Comparison of ENCODE assay signal across 9 cellular contexts in genomic region chr22:49052023-49052538, GRCh38.
A peak's percentile ranks its signal among the peaks of the same experiment; 100 is the strongest.
DNase-seq lines count a peak whose midpoint lies in the region; ATAC-seq and TF ChIP-seq lines count a peak whose summit lies in the region.
"Had no signal": no experiment of that assay in that cellular context is flagged by ENCODE, and none has a peak within 500 bp of the region (broad histone marks: within the 10 kb centered on the region; RNA-seq: fewer than 3 reads in every experiment).

No MANE protein-coding gene starts in this region.

- no peak overlapping the region for H3K27ac Mint-ChIP-seq in HFFc6

- DNase-seq in activated T-cell treated with anti-CD3 and anti-CD28 coated beads for 24 hours (ENCODE audit: low read depth) (peak; percentile 11), left ventricle myocardium inferior (no peak), NOMO-1 treated with dmso at 0.1 percent for 144 hours (lab: John Stamatoyannopoulos, UW; ENCODE audit: unreplicated experiment) (no peak), HFFc6 (no peak)
- peak; percentile 4 for DNase-seq in stimulated activated CD4-positive, alpha-beta T cell treated with anti-CD3 and anti-CD28 coated beads, Interleukin-2, amount 100 ng/mL, for 4 hours (ENCODE audit: low read depth)
- DNase-seq: cortex of kidney had no signal

- intact Hi-C loops in left ventricle myocardium inferior (cut with micrococcal nuclease): no loop called here

- 0 out of 2 replicates have a peak, but pooled peaks cover 11% of the 10 kb centered on the region for H3K36me3 Mint-ChIP-seq in HFFc6 (ENCODE audit: low read depth)

- peaks cover 1% of the 10 kb centered on the region; the same call in 1 of the 2 replicates for H3K27me3 Mint-ChIP-seq in HFFc6 (ENCODE audit: insufficient read depth)

- H3K36me3 ChIP-seq in left ventricle myocardium inferior: no peaks in the 10 kb centered on the region

- no peak for TF ChIP-seq CTCF in left ventricle myocardium inferior (IDR thresholded peaks at IDR 0.05; ENCODE audit: borderline replicate concordance)
- TF ChIP-seq CTCF in HFFc6 (IDR thresholded peaks at IDR 0.05): no peak

- peaks cover 83% of the 10 kb centered on the region for H3K9me3 Mint-ChIP-seq in HFFc6

- no peak overlapping the region for H3K27ac ChIP-seq in left ventricle myocardium inferior (replicated peaks)

- H3K4me3 ChIP-seq in GM08714 (ENCODE audit: low read length): peak overlapping the region; percentile 7; the same call in 1 of the 2 replicates
- peak overlapping the region; percentile 46 for H3K4me3 ChIP-seq in left ventricle myocardium inferior

- ATAC-seq in HG03460 (IDR thresholded peaks at IDR 0.05; ENCODE audit: unreplicated experiment) (no peak), HG02763 (IDR thresholded peaks at IDR 0.05; ENCODE audit: unreplicated experiment) (no peak)

- no peak overlapping the region for H3K4me3 Mint-ChIP-seq in HFFc6

- no peaks in the 10 kb centered on the region for H3K4me1 ChIP-seq in left ventricle myocardium inferior

- no peaks in the 10 kb centered on the region for H3K4me1 Mint-ChIP-seq in HFFc6 (ENCODE audit: low read depth)

- H3K9me3 ChIP-seq in left ventricle myocardium inferior (replicated peaks): no peaks in the 10 kb centered on the region

- peaks cover 79% of the 10 kb centered on the region for H3K27me3 ChIP-seq in left ventricle myocardium inferior (ENCODE audit: low read depth)

Comparison
In these comparisons a context has a peak if more than half of its experiments do, and no peak if none do; other contexts are left out.
1. DNase-seq: peak in activated T-cell treated with anti-CD3 and anti-CD28 coated beads for 24 hours (single experiment) and stimulated activated CD4-positive, alpha-beta T cell treated with anti-CD3 and anti-CD28 coated beads, Interleukin-2, amount 100 ng/mL, for 4 hours (single experiment); none in left ventricle myocardium inferior (single experiment), NOMO-1 treated with dmso at 0.1 percent for 144 hours (single experiment) and HFFc6 (single experiment).